In genomic region chr17:5381542-5381941, GRCh38 we compare ENCODE assay signal across 13 cellular contexts. TPM values are rescaled to one million over a fixed set of nuclear protein-coding genes. Genes with fewer than 3 reads are reported as not detected.
A peak's percentile ranks its signal among the peaks of the same experiment; 100 is the strongest.
DNase-seq lines count a peak whose midpoint lies in the region; ATAC-seq, FAIRE-seq and TF ChIP-seq lines count a peak whose summit lies in the region.
"Had no signal": no experiment of that assay in that cellular context is flagged by ENCODE, and none has a peak within 500 bp of the region (broad histone marks: within the 10 kb centered on the region; RNA-seq: fewer than 3 reads in every experiment).

No MANE protein-coding gene starts in this region.

- CTCF ChIA-PET in MCF 10A (lab: Yijun Ruan, JAX), result no interaction called here

- DNase-seq in MCF 10A (ENCODE audit: unreplicated experiment) (peak; percentile 30), breast epithelium (ENCODE audit: low spot score in 2 of 2) (no peak), foreskin fibroblast (peak; percentile 10 to 38), osteocyte (ENCODE audit: extremely low spot score, unreplicated experiment) (no peak), occipital lobe (lab: John Stamatoyannopoulos, UW) (no peak), frontal cortex (ENCODE audit: low spot score in 2 of 2) (no peak)
- no peak for DNase-seq in activated naive CD8-positive, alpha-beta T cell treated with anti-CD3 and anti-CD28 coated beads, Interleukin-2, amount 50 U/mL, for 24 hours
- DNase-seq: heart left ventricle, left ventricle myocardium superior, NCI-H1105 treated with DMSO at 0.1 percent for 48 hours, NCI-H510A, uterus had no signal

- TF ChIP-seq POLR2A in breast epithelium (IDR thresholded peaks at IDR 0.05), result no peak

- H3K4me3 Mint-ChIP-seq in MCF 10A (ENCODE audit: unreplicated experiment), result no peak overlapping the region
- H3K4me3 Mint-ChIP-seq in activated naive CD8-positive, alpha-beta T cell treated with anti-CD3 and anti-CD28 coated beads, Interleukin-2, amount 50 U/mL, for 24 hours, result no peak overlapping the region
- no peak overlapping the region for H3K4me3 Mint-ChIP-seq in osteocyte (ENCODE audit: unreplicated experiment)

- POLR2A ChIA-PET in MCF 10A (lab: Yijun Ruan, JAX), result interaction anchor here (0.6 to 1.9 kb wide), 8 partner anchors 8 to 98 kb away, joined by 3 to 6 read pairs (median 4); partner anchors contain the start of genes C1QBP, NUP88 and RPAIN

- H3K9me3 Mint-ChIP-seq in MCF 10A (ENCODE audit: unreplicated experiment) (no peaks in the 10 kb centered on the region), osteocyte (ENCODE audit: unreplicated experiment) (no peaks in the 10 kb centered on the region)
- no peaks in the 10 kb centered on the region for H3K9me3 Mint-ChIP-seq in activated naive CD8-positive, alpha-beta T cell treated with anti-CD3 and anti-CD28 coated beads, Interleukin-2, amount 50 U/mL, for 24 hours

- H3K36me3 ChIP-seq in breast epithelium, result no peaks in the 10 kb centered on the region
- H3K36me3 ChIP-seq: uterus had no signal

- FAIRE-seq in frontal cortex (lab: Jason Lieb, UNC), result no peak

- TF ChIP-seq CTCF in MCF 10A (IDR thresholded peaks at IDR 0.05; ENCODE audit: unreplicated experiment) (no peak), breast epithelium (IDR thresholded peaks at IDR 0.05) (no peak), foreskin fibroblast (IDR thresholded peaks at IDR 0.05; ENCODE audit: low read depth, low read length) (no peak), osteocyte (IDR thresholded peaks at IDR 0.05) (no peak)

- H3K36me3 Mint-ChIP-seq in MCF 10A (ENCODE audit: insufficient read depth, unreplicated experiment), result peaks cover 99% of the 10 kb centered on the region
- H3K36me3 Mint-ChIP-seq in activated naive CD8-positive, alpha-beta T cell treated with anti-CD3 and anti-CD28 coated beads, Interleukin-2, amount 50 U/mL, for 24 hours (ENCODE audit: low read depth), result peaks cover 76% of the 10 kb centered on the region
- H3K36me3 Mint-ChIP-seq in osteocyte (ENCODE audit: unreplicated experiment), result peaks cover 62% of the 10 kb centered on the region

- H3K4me3 ChIP-seq in breast epithelium, result no peak overlapping the region
- H3K4me3 ChIP-seq in foreskin fibroblast (ENCODE audit: low read depth in 1 of 2, low read length in 2 of 2), result no peak overlapping the region
- H3K4me3 ChIP-seq: heart left ventricle, uterus had no signal

- peaks cover 6% of the 10 kb centered on the region for H3K4me1 Mint-ChIP-seq in MCF 10A (ENCODE audit: insufficient read depth, unreplicated experiment)
- H3K4me1 Mint-ChIP-seq in activated naive CD8-positive, alpha-beta T cell treated with anti-CD3 and anti-CD28 coated beads, Interleukin-2, amount 50 U/mL, for 24 hours, result no peaks in the 10 kb centered on the region
- H3K4me1 Mint-ChIP-seq in osteocyte (ENCODE audit: unreplicated experiment), result no peaks in the 10 kb centered on the region

- no TSS peak for BruUV-seq in MCF 10A (replicated peaks; lab: Mats Ljungman, UMichigan)

- no peak for ATAC-seq in activated naive CD8-positive, alpha-beta T cell treated with anti-CD3 and anti-CD28 coated beads, Interleukin-2, amount 50 U/mL, for 24 hours
- ATAC-seq in HG02840 (IDR thresholded peaks at IDR 0.05; ENCODE audit: low FRiP score, unreplicated experiment), result no peak

- H3K27ac ChIP-seq in breast epithelium, result no peak overlapping the region
- H3K27ac ChIP-seq: heart left ventricle, uterus had no signal

- intact Hi-C loops in MCF 10A (cut with micrococcal nuclease) (no loop called here), breast epithelium (cut with DNase I; ENCODE audit: low total_unique reads) (loop anchor here (10.0 kb wide), 1 partner anchor 1473 kb away; no protein-coding TSS in a partner anchor)

- H3K27me3 Mint-ChIP-seq in MCF 10A (ENCODE audit: insufficient read depth, unreplicated experiment), result no peaks in the 10 kb centered on the region
- H3K27me3 Mint-ChIP-seq in activated naive CD8-positive, alpha-beta T cell treated with anti-CD3 and anti-CD28 coated beads, Interleukin-2, amount 50 U/mL, for 24 hours, result no peaks in the 10 kb centered on the region
- no peaks in the 10 kb centered on the region for H3K27me3 Mint-ChIP-seq in osteocyte (ENCODE audit: unreplicated experiment)

- H3K27ac Mint-ChIP-seq in MCF 10A (ENCODE audit: low read depth, unreplicated experiment) (no peak overlapping the region), osteocyte (ENCODE audit: unreplicated experiment) (no peak overlapping the region)
- H3K27ac Mint-ChIP-seq in activated naive CD8-positive, alpha-beta T cell treated with anti-CD3 and anti-CD28 coated beads, Interleukin-2, amount 50 U/mL, for 24 hours, result peak overlapping the region; percentile 84

- H3K9me3 ChIP-seq in breast epithelium, result no peaks in the 10 kb centered on the region
- H3K9me3 ChIP-seq: heart left ventricle, uterus had no signal

- no peaks in the 10 kb centered on the region for H3K4me1 ChIP-seq in breast epithelium
- H3K4me1 ChIP-seq: heart left ventricle, uterus had no signal

- no peaks in the 10 kb centered on the region for H3K27me3 ChIP-seq in breast epithelium
- H3K27me3 ChIP-seq: heart left ventricle, uterus had no signal

RNA-seq across cellular contexts. Expression of gene NUP88, which starts 37.9 kb away (rescaled TPM):
- 88.2 and 89.2 TPM in 2 replicates for total RNA-seq in MCF 10A (2022)
- total RNA-seq in breast epithelium, result 100 to 1,000 TPM in 2 of 3 donors, 10 to 100 TPM in 1; 52.8 to 139 (median 102) TPM
- total RNA-seq in osteocyte, result 45.7 and 50.8 TPM in 2 replicates
- total RNA-seq in occipital lobe, result 73.5 TPM
- 90.9 TPM for total RNA-seq in frontal cortex

RNA-seq across cellular contexts. Expression of gene RPAIN, which starts 38.4 kb away (rescaled TPM):
- total RNA-seq in MCF 10A (2022) (49.0 and 49.3 TPM in 2 replicates), breast epithelium (10 to 100 TPM; 38.4 to 52.1 (median 50.8) TPM), osteocyte (58.2 and 58.6 TPM in 2 replicates), occipital lobe (84.5 TPM), frontal cortex (74.6 TPM)

RNA-seq across cellular contexts. Expression of gene C1QBP, which starts 57.4 kb away (rescaled TPM):
- 386 and 438 TPM in 2 replicates for total RNA-seq in MCF 10A (2022)
- 100 to 1,000 TPM in 1 of 3 donors, 10 to 100 TPM in 2; 59.0 to 109 (median 88.8) TPM for total RNA-seq in breast epithelium
- total RNA-seq in osteocyte, result 83.8 and 86.3 TPM in 2 replicates
- 123 TPM for total RNA-seq in occipital lobe
- 172 TPM for total RNA-seq in frontal cortex

Comparison
In these comparisons a context has a peak if more than half of its experiments do, and no peak if none do; other contexts are left out.
1. DNase-seq: peak in MCF 10A (single experiment) and foreskin fibroblast (2 of 2); none in breast epithelium (0 of 2), activated naive CD8-positive, alpha-beta T cell treated with anti-CD3 and anti-CD28 coated beads, Interleukin-2, amount 50 U/mL, for 24 hours (single experiment), osteocyte (single experiment), occipital lobe (single experiment) and frontal cortex (0 of 2).